ENCODE assay signal across 24 cellular contexts in genomic region chr2:227687189-227687588, GRCh38. TPM values are rescaled to one million over a fixed set of nuclear protein-coding genes. Genes with fewer than 3 reads are reported as not detected.
A peak's percentile ranks its signal among the peaks of the same experiment; 100 is the strongest.
DNase-seq lines count a peak whose midpoint lies in the region; ATAC-seq and TF ChIP-seq lines count a peak whose summit lies in the region.
"Had no signal": no experiment of that assay in that cellular context is flagged by ENCODE, and none has a peak within 500 bp of the region (broad histone marks: within the 10 kb centered on the region; RNA-seq: fewer than 3 reads in every experiment).

No MANE protein-coding gene starts in this region.

- H3K36me3 ChIP-seq in right atrium auricular region, result no peaks in the 10 kb centered on the region
- no peaks in the 10 kb centered on the region for H3K36me3 ChIP-seq in IMR-90 (ENCODE audit: control insufficient read depth, insufficient read depth, low read length)

- H4K20me1 ChIP-seq in IMR-90 (ENCODE audit: insufficient read depth, low read length), result no peaks in the 10 kb centered on the region

- no peak overlapping the region for H3K14ac ChIP-seq in IMR-90 (replicated peaks; ENCODE audit: low read depth, low read length)

- peak; percentile 58 for ATAC-seq in Right ventricle myocardium superior (ENCODE audit: poor library complexity)
- ATAC-seq in IMR-90 (ENCODE audit: low read depth), result no peak
- no peak for ATAC-seq in GM18861 (IDR thresholded peaks at IDR 0.05; ENCODE audit: unreplicated experiment)
- ATAC-seq: HCT116 had no signal

- no TSS peak for BruUV-seq in IMR-90 (replicated peaks; lab: Mats Ljungman, UMichigan)

- in situ Hi-C loops in IMR-90 (cut with MboI; ENCODE audit: low sequenced_read_pairs), result no loop called here

- no peak overlapping the region for H2AK9ac ChIP-seq in IMR-90 (replicated peaks; ENCODE audit: low read depth, low read length, poor library complexity)

- no peak overlapping the region for H2AK5ac ChIP-seq in IMR-90 (ENCODE audit: low read depth, low read length)

- H3K27me3 ChIP-seq in right atrium auricular region, result no peaks in the 10 kb centered on the region
- H3K27me3 ChIP-seq in IMR-90 (ENCODE audit: control insufficient read depth, insufficient read depth, low read length), result no peaks in the 10 kb centered on the region

- TF ChIP-seq CTCF in right atrium auricular region (IDR thresholded peaks at IDR 0.05) (no peak), IMR-90 (conservative IDR thresholded peaks at IDR 0.05; ENCODE audit: low read depth, low read length) (no peak)

- no peak for DNase-seq in Right ventricle myocardium superior
- DNase-seq in right atrium auricular region (ENCODE audit: low spot score), result no peak
- no peak for DNase-seq in IMR-90
- peak; percentile 11 for DNase-seq in MV-4-11 (lab: John Stamatoyannopoulos, UW)
- DNase-seq in fibroblast of gingiva (ENCODE audit: low read depth), result peak; percentile 57
- DNase-seq in NCI-H2196 (lab: John Stamatoyannopoulos, UW; ENCODE audit: unreplicated experiment), result no peak
- DNase-seq in HCEC 1CT, result no peak
- DNase-seq: C1 segment of cervical spinal cord; Calu3; CD4-positive, alpha-beta memory T cell; COR-L47; DMS53; DMS79 treated with DMSO at 0.1 percent for 48 hours; GF-D8; GM23248; H7 had no signal

- no peak overlapping the region for H4K91ac ChIP-seq in IMR-90 (ENCODE audit: insufficient read depth, low read depth, low read length)

- no peak overlapping the region for H4K8ac ChIP-seq in IMR-90 (ENCODE audit: low read depth in 2 of 2, low read length in 2 of 2)

- H3K4me3 ChIP-seq in right atrium auricular region, result no peak overlapping the region
- no peak overlapping the region for H3K4me3 ChIP-seq in IMR-90 (ENCODE audit: insufficient read depth, low read depth, low read length)
- H3K4me3 ChIP-seq: GM23248 had no signal

- H4K5ac ChIP-seq in IMR-90 (ENCODE audit: low read depth, low read length), result no peak overlapping the region

- H3K9me3 ChIP-seq in right atrium auricular region (no peaks in the 10 kb centered on the region), IMR-90 (ENCODE audit: control insufficient read depth, insufficient read depth, low read length) (no peaks in the 10 kb centered on the region)

- no peak overlapping the region for H2BK15ac ChIP-seq in IMR-90 (ENCODE audit: low read depth, low read length)

- no CpG with 5 or more reads among the region's 3 CpGs for WGBS in IMR-90 (ENCODE audit: extremely low coverage in 2 of 2, insufficient read length in 1 of 2), 2 experiments

- no peak overlapping the region for H3K56ac ChIP-seq in IMR-90 (ENCODE audit: extremely low read depth, insufficient read depth, low read length)

- TF ChIP-seq POLR2A in IMR-90 (IDR thresholded peaks at IDR 0.05; ENCODE audit: low read depth, low read length), result no peak

- H3K4ac ChIP-seq in IMR-90 (ENCODE audit: low read depth, low read length), result no peak overlapping the region

- intact Hi-C loops in Right ventricle myocardium superior (cut with DNase I) (no loop called here), IMR-90 (cut with micrococcal nuclease) (no loop called here)

- POLR2A ChIA-PET in IMR-90 (lab: Charles Lee; ENCODE audit: unreplicated experiment), result no interaction called here

- CTCF ChIA-PET in IMR-90 (lab: Yijun Ruan, JAX), result no interaction called here

- no peak overlapping the region for H2AFZ ChIP-seq in IMR-90 (replicated peaks; ENCODE audit: low read length, poor library complexity)
- H2AFZ ChIP-seq: GM23248 had no signal

- H2BK120ac ChIP-seq in IMR-90 (ENCODE audit: low read depth, low read length), result no peak overlapping the region

- no peak overlapping the region for H3K23ac ChIP-seq in IMR-90 (ENCODE audit: low read depth, low read length)

- H3K79me1 ChIP-seq in IMR-90 (ENCODE audit: low read depth in 1 of 2, low read length in 2 of 2), result no peaks in the 10 kb centered on the region

- H2BK20ac ChIP-seq in IMR-90 (ENCODE audit: low read depth, low read length), result no peak overlapping the region

- H3K9ac ChIP-seq in IMR-90 (ENCODE audit: low read depth, low read length), result no peak overlapping the region
- H3K9ac ChIP-seq: GM23248 had no signal

- H3K9me1 ChIP-seq in IMR-90 (ENCODE audit: insufficient read depth, low read length), result no peaks in the 10 kb centered on the region

- no peak overlapping the region for H3K4me2 ChIP-seq in IMR-90 (ENCODE audit: low read depth, low read length)

- no peak overlapping the region for H3K18ac ChIP-seq in IMR-90 (ENCODE audit: low read depth, low read length)

- H3K27ac ChIP-seq in right atrium auricular region (no peak overlapping the region), IMR-90 (ENCODE audit: insufficient read depth, low read length) (no peak overlapping the region)
- H3K27ac ChIP-seq: GM23248 had no signal

- no peak for TF ChIP-seq RAD21 in IMR-90 (IDR thresholded peaks at IDR 0.05; ENCODE audit: low read length)

- H3K4me1 ChIP-seq in right atrium auricular region (no peaks in the 10 kb centered on the region), IMR-90 (ENCODE audit: control insufficient read depth, insufficient read depth, low read length) (no peaks in the 10 kb centered on the region)

- no peak overlapping the region for H2BK5ac ChIP-seq in IMR-90 (ENCODE audit: low read depth, low read length, poor library complexity, severe bottlenecking)

- dilution Hi-C loops in IMR-90 (cut with HindIII; ENCODE audit: low sequenced_read_pairs, unreplicated experiment), result no loop called here

TF ChIP-seq in IMR-90, 13 proteins besides CTCF, POLR2A, EP300 and RAD21:
- TF ChIP-seq RFX5 (IDR thresholded peaks at IDR 0.05; ENCODE audit: low read depth, low read length) (no peak), CEBPB (IDR thresholded peaks at IDR 0.05; ENCODE audit: low read depth, low read length) (peak; percentile 39; the same call in 1 of the 2 replicates)

RNA-seq across cellular contexts. Expression of gene SCYGR5, which starts 20.6 kb away (rescaled TPM):
- total RNA-seq in Right ventricle myocardium superior (not detected), right atrium auricular region (not detected), IMR-90 (2012; rRNA removed) (not detected in 2 replicates)
- polyA plus RNA-seq in IMR-90 (2012; rRNA removed), result not detected in 2 replicates
- polyA plus RNA-seq in IMR-90 (2012; cell fraction: cytosol; rRNA removed), result not detected in 2 replicates
- not detected in 2 replicates for polyA plus RNA-seq in IMR-90 (2012; cell fraction: nucleus; rRNA removed; ENCODE audit: low replicate concordance)
- total RNA-seq: A172; A673; Calu3; CD4-positive, alpha-beta memory T cell; Daoy; G401; GM23248; H1; H7 had no signal
- polyA plus RNA-seq: BJ; CD4-positive, alpha-beta memory T cell; GM23248; H1 had no signal

RNA-seq across cellular contexts. Expression of gene SLC19A3, which starts 30.6 kb away (rescaled TPM):
- 2.1 TPM for total RNA-seq in Right ventricle myocardium superior
- total RNA-seq in right atrium auricular region, result 1 to 10 TPM; 1.0 to 3.5 TPM
- under 0.01 TPM in 1 of 2 replicates, not detected in the other for total RNA-seq in IMR-90 (2012; rRNA removed)
- polyA plus RNA-seq in IMR-90 (2012; rRNA removed), result not detected in 2 replicates
- polyA plus RNA-seq in IMR-90 (2012; cell fraction: cytosol; rRNA removed), result not detected in 2 replicates
- 0.15 TPM in 1 of 2 replicates, not detected in the other for polyA plus RNA-seq in IMR-90 (2012; cell fraction: nucleus; rRNA removed; ENCODE audit: low replicate concordance)
- total RNA-seq: CD4-positive, alpha-beta memory T cell; G401 had no signal
- polyA plus RNA-seq: BJ; CD4-positive, alpha-beta memory T cell had no signal

RNA-seq across cellular contexts. Expression of gene SCYGR6, which starts 37.4 kb away (rescaled TPM):
- total RNA-seq in Right ventricle myocardium superior (not detected), right atrium auricular region (not detected), IMR-90 (2012; rRNA removed) (not detected in 2 replicates)
- polyA plus RNA-seq in IMR-90 (2012; rRNA removed), result not detected in 2 replicates
- polyA plus RNA-seq in IMR-90 (2012; cell fraction: cytosol; rRNA removed), result not detected in 2 replicates
- not detected in 2 replicates for polyA plus RNA-seq in IMR-90 (2012; cell fraction: nucleus; rRNA removed; ENCODE audit: low replicate concordance)
- total RNA-seq: A172; A673; Calu3; CD4-positive, alpha-beta memory T cell; Daoy; G401; GM23248; H1; H7 had no signal
- polyA plus RNA-seq: BJ; CD4-positive, alpha-beta memory T cell; GM23248; H1 had no signal

RNA-seq across cellular contexts. Expression of gene SCYGR7, which starts 40.9 kb away (rescaled TPM):
- total RNA-seq in Right ventricle myocardium superior (not detected), right atrium auricular region (not detected), IMR-90 (2012; rRNA removed) (not detected in 2 replicates)
- not detected in 2 replicates for polyA plus RNA-seq in IMR-90 (2012; rRNA removed)
- polyA plus RNA-seq in IMR-90 (2012; cell fraction: cytosol; rRNA removed), result not detected in 2 replicates
- polyA plus RNA-seq in IMR-90 (2012; cell fraction: nucleus; rRNA removed; ENCODE audit: low replicate concordance), result not detected in 2 replicates
- total RNA-seq: A172; A673; Calu3; CD4-positive, alpha-beta memory T cell; Daoy; G401; GM23248; H1; H7 had no signal
- polyA plus RNA-seq: BJ; CD4-positive, alpha-beta memory T cell; GM23248; H1 had no signal

RNA-seq across cellular contexts. Expression of gene SCYGR8, which starts 58.5 kb away (rescaled TPM):
- not detected for total RNA-seq in Right ventricle myocardium superior
- not detected for total RNA-seq in right atrium auricular region
- not detected in 2 replicates for total RNA-seq in IMR-90 (2012; rRNA removed)
- not detected in 2 replicates for polyA plus RNA-seq in IMR-90 (2012; rRNA removed)
- not detected in 2 replicates for polyA plus RNA-seq in IMR-90 (2012; cell fraction: cytosol; rRNA removed)
- not detected in 2 replicates for polyA plus RNA-seq in IMR-90 (2012; cell fraction: nucleus; rRNA removed; ENCODE audit: low replicate concordance)
- total RNA-seq: A172; A673; Calu3; CD4-positive, alpha-beta memory T cell; Daoy; G401; GM23248; H1; H7 had no signal
- polyA plus RNA-seq: BJ; CD4-positive, alpha-beta memory T cell; GM23248; H1 had no signal

Comparison
In these comparisons a context has a peak if more than half of its experiments do, and no peak if none do; other contexts are left out.
1. DNase-seq: peak in MV-4-11 (single experiment) and fibroblast of gingiva (single experiment); none in Right ventricle myocardium superior (single experiment), right atrium auricular region (single experiment), IMR-90 (single experiment), NCI-H2196 (single experiment) and HCEC 1CT (single experiment).